Comparison of ENCODE assay signal across 1 cellular context in the genomic region with DNA sequence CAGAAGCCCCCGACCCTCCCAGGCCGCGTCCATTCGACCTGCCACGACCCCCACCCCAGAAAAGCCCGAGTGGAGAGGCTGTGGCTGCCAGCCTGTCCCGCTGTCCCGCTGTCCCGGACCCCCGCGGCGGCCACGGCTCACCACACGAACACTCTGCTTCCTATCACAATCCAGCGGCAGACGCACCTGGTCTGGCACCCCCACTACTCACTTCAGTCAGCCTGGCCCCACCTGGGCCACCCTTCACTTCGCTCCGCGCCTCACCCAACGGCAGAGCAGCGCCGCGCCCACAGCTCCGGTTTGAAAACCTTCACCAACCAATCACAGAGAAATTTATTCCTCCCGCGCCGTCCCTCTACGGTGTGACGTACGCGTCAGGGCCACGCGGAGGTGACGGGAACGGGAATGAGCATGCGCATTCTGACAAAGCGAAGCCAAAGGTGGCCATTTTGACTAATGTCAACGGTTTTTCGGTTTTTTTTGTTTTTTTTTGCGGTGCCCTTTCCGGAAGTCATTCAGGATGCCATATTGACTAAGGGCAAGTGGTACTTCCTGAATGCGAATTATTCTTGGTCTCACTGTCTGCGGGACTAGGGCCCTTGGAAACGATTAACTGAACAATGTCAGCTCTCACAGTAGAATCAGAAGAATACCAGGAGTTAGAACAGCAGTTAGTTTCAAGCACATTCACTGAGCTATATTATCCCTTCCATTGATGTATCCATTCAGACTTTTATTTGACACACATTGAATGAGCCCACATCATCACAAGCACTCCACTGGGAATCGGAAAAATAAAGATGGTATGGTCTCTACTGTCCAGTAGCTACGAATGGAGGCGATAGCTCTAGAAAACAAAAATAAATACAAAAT.
TF ChIP-seq lines count a peak whose summit lies in the region.

TSS of gene RACGAP1 (minus strand) at position 308 of the 873 bp plus-strand sequence. CDS start 8,779 bp downstream, outside the sequence.

TF ChIP-seq in HepG2, 621 proteins besides CTCF, POLR2A, EP300 and RAD21 (continued from another document and continues in another):
- TF ChIP-seq REST (IDR thresholded peaks at IDR 0.05; ENCODE audit: borderline replicate concordance in 1 of 2, low read depth in 1 of 2, low read length in 2 of 2) (no peak), ZMYM3 (CRISPR knock-in tag; IDR thresholded peaks at IDR 0.05) (peak; percentile 11; the same call in 1 of the 2 replicates), ZMYM4 (CRISPR knock-in tag; IDR thresholded peaks at IDR 0.05) (peak; percentile 97), LCORL (IDR thresholded peaks at IDR 0.05) (peak; percentile 85; the same call in 1 of the 2 replicates), LCORL (CRISPR knock-in tag; IDR thresholded peaks at IDR 0.05) (peak; percentile 70; the same call in 1 of the 2 replicates), MAFF (IDR thresholded peaks at IDR 0.05; ENCODE audit: low read depth, low read length) (peak; percentile 22; the same call in 1 of the 2 replicates), ZNF737 (CRISPR knock-in tag; IDR thresholded peaks at IDR 0.05; ENCODE audit: borderline replicate concordance) (no peak), ZNF749 (CRISPR knock-in tag; IDR thresholded peaks at IDR 0.05; ENCODE audit: borderline replicate concordance) (no peak), ATF1 (CRISPR knock-in tag; IDR thresholded peaks at IDR 0.05) (peak; percentile 97), KDM5A (IDR thresholded peaks at IDR 0.05; ENCODE audit: borderline replicate concordance, low read length) (peak; percentile 68; the same call in 1 of the 2 replicates), TFDP2 (CRISPR knock-in tag; IDR thresholded peaks at IDR 0.05) (peak; percentile 99), ZNF607 (CRISPR knock-in tag; IDR thresholded peaks at IDR 0.05; ENCODE audit: borderline replicate concordance) (no peak; the same call in 1 of the 2 replicates), TAF1 (CRISPR knock-in tag; IDR thresholded peaks at IDR 0.05) (peak; percentile 66), KAT2B (IDR thresholded peaks at IDR 0.05; ENCODE audit: borderline replicate concordance, low read depth, low read length) (no peak), PAWR (CRISPR knock-in tag; IDR thresholded peaks at IDR 0.05; ENCODE audit: borderline replicate concordance) (no peak), ZNF777 (CRISPR knock-in tag; IDR thresholded peaks at IDR 0.05) (no peak; the same call in 1 of the 2 replicates), ZFP91 (CRISPR knock-in tag; IDR thresholded peaks at IDR 0.05; ENCODE audit: borderline replicate concordance) (peak; percentile 67; the same call in 1 of the 2 replicates), GLI4 (CRISPR knock-in tag; IDR thresholded peaks at IDR 0.05; ENCODE audit: borderline replicate concordance) (no peak), GMEB2 (CRISPR knock-in tag; IDR thresholded peaks at IDR 0.05; ENCODE audit: low read depth) (peak; percentile 96), SOX5 (CRISPR knock-in tag; IDR thresholded peaks at IDR 0.05; ENCODE audit: borderline replicate concordance) (no peak; the same call in 1 of the 2 replicates), BORCS8-MEF2B (CRISPR knock-in tag; IDR thresholded peaks at IDR 0.05) (peak; percentile 47), SIN3B (IDR thresholded peaks at IDR 0.05; ENCODE audit: low read length) (peak; percentile 89), ZFP1 (CRISPR knock-in tag; IDR thresholded peaks at IDR 0.05) (0 out of 2 replicates have a peak, but pooled peaks have one; percentile 45), ZNF280D (CRISPR knock-in tag; IDR thresholded peaks at IDR 0.05) (peak; percentile 64; the same call in 1 of the 2 replicates), THYN1 (CRISPR knock-in tag; IDR thresholded peaks at IDR 0.05; ENCODE audit: borderline replicate concordance, low read depth) (no peak), CCDC6 (CRISPR knock-in tag; IDR thresholded peaks at IDR 0.05) (peak; percentile 95), MED1 (CRISPR knock-in tag; IDR thresholded peaks at IDR 0.05) (0 out of 2 replicates have a peak, but pooled peaks have one; percentile 38), YEATS4 (CRISPR knock-in tag; IDR thresholded peaks at IDR 0.05; ENCODE audit: borderline replicate concordance) (peak; percentile 84; the same call in 1 of the 2 replicates), SOX13 (IDR thresholded peaks at IDR 0.05) (no peak), SOX13 (CRISPR knock-in tag; conservative IDR thresholded peaks at IDR 0.05 in 1 of 2, IDR thresholded peaks at IDR 0.05 in 1 of 2) (peak in 1 of 2 experiments; percentile 12; a peak in 1 of 4 replicates), RBFOX2 (IDR thresholded peaks at IDR 0.05; ENCODE audit: low read depth, low read length) (peak; percentile 72), ZBTB39 (CRISPR knock-in tag; IDR thresholded peaks at IDR 0.05) (no peak), ERF (CRISPR knock-in tag; IDR thresholded peaks at IDR 0.05) (peak; percentile 79), MAZ (IDR thresholded peaks at IDR 0.05; ENCODE audit: borderline replicate concordance, low read depth, low read length) (no peak), MAZ (CRISPR knock-in tag; IDR thresholded peaks at IDR 0.05; ENCODE audit: low read depth) (peak; percentile 36; the same call in 1 of the 2 replicates), SP1 (IDR thresholded peaks at IDR 0.05) (no peak), SP1 (CRISPR knock-in tag; IDR thresholded peaks at IDR 0.05) (peak; percentile 47), YEATS2 (CRISPR knock-in tag; IDR thresholded peaks at IDR 0.05; ENCODE audit: borderline replicate concordance) (peak; percentile 88; the same call in 1 of the 2 replicates), RBM39 (IDR thresholded peaks at IDR 0.05; ENCODE audit: low read depth, low read length, poor library complexity, severe bottlenecking) (peak; percentile 38), ZFX (CRISPR knock-in tag; IDR thresholded peaks at IDR 0.05; ENCODE audit: low read depth) (peak; percentile 67), ZNF781 (CRISPR knock-in tag; IDR thresholded peaks at IDR 0.05; ENCODE audit: borderline replicate concordance, not compliant biosample characterization) (peak; percentile 33)
- TF ChIP-seq, protein P1, sequence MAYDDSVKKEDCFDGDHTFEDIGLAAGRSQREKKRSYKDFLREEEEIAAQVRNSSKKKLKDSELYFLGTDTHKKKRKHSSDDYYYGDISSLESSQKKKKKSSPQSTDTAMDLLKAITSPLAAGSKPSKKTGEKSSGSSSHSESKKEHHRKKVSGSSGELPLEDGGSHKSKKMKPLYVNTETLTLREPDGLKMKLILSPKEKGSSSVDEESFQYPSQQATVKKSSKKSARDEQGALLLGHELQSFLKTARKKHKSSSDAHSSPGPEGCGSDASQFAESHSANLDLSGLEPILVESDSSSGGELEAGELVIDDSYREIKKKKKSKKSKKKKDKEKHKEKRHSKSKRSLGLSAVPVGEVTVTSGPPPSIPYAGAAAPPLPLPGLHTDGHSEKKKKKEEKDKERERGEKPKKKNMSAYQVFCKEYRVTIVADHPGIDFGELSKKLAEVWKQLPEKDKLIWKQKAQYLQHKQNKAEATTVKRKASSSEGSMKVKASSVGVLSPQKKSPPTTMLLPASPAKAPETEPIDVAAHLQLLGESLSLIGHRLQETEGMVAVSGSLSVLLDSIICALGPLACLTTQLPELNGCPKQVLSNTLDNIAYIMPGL (CRISPR knock-in tag; IDR thresholded peaks at IDR 0.05; ENCODE audit: borderline replicate concordance in 1 of 2, low read depth in 1 of 2) = peak in 1 of 2 experiments; percentile 50; a peak in 2 of 4 replicates
- TF ChIP-seq, protein P2, sequence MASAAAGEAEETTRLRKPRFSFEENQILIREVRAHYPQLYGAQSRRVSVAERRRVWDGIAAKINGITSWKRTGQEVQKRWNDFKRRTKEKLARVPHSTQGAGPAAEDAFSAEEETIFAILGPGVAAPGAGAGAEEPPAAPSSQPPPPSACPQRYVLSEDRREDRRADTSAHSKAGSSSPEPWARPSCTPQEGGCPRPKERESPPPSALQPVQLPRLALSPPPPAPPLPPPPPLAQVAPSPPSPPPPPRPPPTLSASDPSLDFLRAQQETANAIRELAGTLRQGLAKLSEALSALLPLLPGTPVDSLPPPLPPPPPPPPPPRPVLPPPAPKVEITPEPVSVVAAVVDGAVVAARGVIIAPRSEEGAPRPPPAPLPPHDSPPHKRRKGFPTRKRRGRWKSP (CRISPR knock-in tag; IDR thresholded peaks at IDR 0.05) = peak; percentile 74
